In genomic region chr10:128483216-128483615, GRCh38 we compare ENCODE assay signal across 17 cellular contexts.
"Had no signal": no experiment of that assay in that cellular context is flagged by ENCODE, and none has a peak within 500 bp of the region (broad histone marks: within the 10 kb centered on the region; RNA-seq: fewer than 3 reads in every experiment).

No MANE protein-coding gene starts in this region.

- H3K4me2 ChIP-seq: smooth muscle cell had no signal

- H3K27me3 ChIP-seq: pancreas, right lobe of liver, vagina had no signal

- H3K4me3 ChIP-seq: dorsolateral prefrontal cortex, left lung, pancreas, right lobe of liver, smooth muscle cell, thoracic aorta, tibial nerve, vagina had no signal

- H3K4me1 ChIP-seq: left lung, pancreas, right lobe of liver, tibial nerve, vagina had no signal

- H3K36me3 ChIP-seq: left lung, neutrophil, pancreas, right lobe of liver, thoracic aorta, tibial nerve, vagina had no signal

- H3K9me3 ChIP-seq: left lung, neutrophil, pancreas, right lobe of liver, thoracic aorta, vagina had no signal

- DNase-seq: dorsolateral prefrontal cortex; effector CD4-positive, alpha-beta T cell; hypothalamus; immature natural killer cell; left cardiac atrium; left lung; natural killer cell; stimulated activated CD4-positive, alpha-beta T cell treated with anti-CD3 and anti-CD28 coated beads, Interleukin-2, amount 100 ng/mL, for 24 hours; stimulated activated CD4-positive, alpha-beta T cell treated with anti-CD3 and anti-CD28 coated beads, Interleukin-4, amount 100 ng/mL, for 24 hours; stimulated activated naive CD8-positive, alpha-beta T cell treated with anti-CD3 and anti-CD28 coated beads, Interleukin-15, Interleukin-2, amounts not matched to agents 100 U/mL and 50 U/mL, for 24 hours had no signal

- H3K27ac ChIP-seq: dorsolateral prefrontal cortex, left lung, neutrophil, pancreas, right lobe of liver, thoracic aorta, tibial nerve, vagina had no signal
